In the genomic region with DNA sequence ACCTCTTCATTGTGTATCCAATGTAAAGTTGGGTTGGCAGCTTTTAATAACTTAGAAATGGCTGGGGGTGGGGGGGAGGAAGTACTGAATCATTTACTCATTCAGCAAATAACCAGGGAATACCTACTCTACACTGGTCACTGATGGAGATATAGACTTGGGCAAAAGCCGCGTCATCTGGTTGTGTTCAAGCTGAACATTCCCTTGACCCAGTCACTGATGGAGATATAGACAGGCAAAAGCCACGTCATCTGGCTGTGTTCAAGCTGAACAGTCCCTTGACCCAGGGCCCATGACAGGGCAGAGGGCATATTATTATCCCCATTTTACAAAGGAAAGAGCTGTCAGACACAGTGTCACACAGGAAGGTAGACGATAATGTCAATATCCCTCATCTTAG, we compare ENCODE assay signal across 24 cellular contexts. TPM values are rescaled to one million over a fixed set of nuclear protein-coding genes. Genes with fewer than 3 reads are reported as not detected.
"Had no signal": no experiment of that assay in that cellular context is flagged by ENCODE, and none has a peak within 500 bp of the region (broad histone marks: within the 10 kb centered on the region; RNA-seq: fewer than 3 reads in every experiment).

No MANE protein-coding gene starts in this region.

- H3K27ac ChIP-seq: HL-60, Peyer's patch, SJCRH30 had no signal

- DNase-seq: Karpas-422, KG1, MG63, NCI-H1092, NCI-H1105 treated with DMSO at 0.1 percent for 48 hours, NCI-H1417 treated with DMSO at 0.1 percent for 48 hours, NCI-H146, NCI-H1694 treated with DMSO at 0.1 percent for 48 hours, NCI-H1930, NCI-H2081, NCI-H2171, NCI-H226, NCI-H446, NCI-H510A, NCI-H524 treated with DMSO at 0.1 percent for 48 hours, NCI-H69, NCI-H774, Peyer's patch, SHP77 treated with DMSO at 0.1 percent for 48 hours, SJCRH30 had no signal

- H3K4me3 ChIP-seq: MG63, Peyer's patch, SJCRH30 had no signal

- ATAC-seq: Right ventricle myocardium inferior, SK-N-SH treated with all-trans-retinoic acid at 6 μM for 48 hours had no signal

- H3K4me1 ChIP-seq: Peyer's patch, SJCRH30 had no signal

- H3K27me3 ChIP-seq: MG63, Peyer's patch, SJCRH30 had no signal

- H3K36me3 ChIP-seq: MG63, Peyer's patch, SJCRH30 had no signal

- H3K9me3 ChIP-seq: MG63, Peyer's patch, SJCRH30 had no signal

RNA-seq across cellular contexts. Expression of a gene that starts 32.6 kb away (rescaled TPM):
- total RNA-seq: Peyer's patch, Right ventricle myocardium inferior, RPMI7951, SJCRH30 had no signal
